Comparison of ENCODE assay signal across 1 cellular context in the genomic region with DNA sequence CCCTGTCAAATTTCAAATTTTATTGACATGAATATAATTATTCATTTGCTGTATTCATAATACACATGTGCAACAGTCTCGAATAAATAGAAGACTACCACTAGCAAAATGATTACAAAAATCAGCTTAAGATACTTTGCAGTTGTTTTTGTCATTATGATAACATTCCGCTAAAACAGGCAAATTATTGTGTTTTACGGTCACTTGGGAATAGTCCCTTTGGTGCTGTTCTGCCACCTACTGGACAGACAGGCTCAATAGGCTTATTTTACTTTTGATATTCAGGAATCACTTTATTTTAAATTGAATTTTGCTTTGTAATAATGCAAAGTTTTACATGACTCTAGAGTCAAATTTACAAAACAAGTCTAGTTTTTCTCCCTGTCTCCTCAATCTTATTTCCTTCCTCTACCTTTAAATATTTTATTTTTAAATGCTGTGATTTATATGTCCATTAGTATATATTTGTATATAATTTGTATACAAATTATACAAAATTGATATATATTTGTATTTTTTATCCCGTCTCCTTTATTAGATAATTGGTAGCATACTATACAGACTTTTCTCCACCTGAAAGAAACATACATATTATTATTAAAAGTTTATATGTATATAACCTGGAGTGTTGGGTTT.
TF ChIP-seq lines count a peak whose summit lies in the region.

No MANE protein-coding gene starts in this region.

TF ChIP-seq in endothelial cell of umbilical vein, 7 proteins besides CTCF, POLR2A, EP300 and RAD21 (continued from another document):
- TF ChIP-seq POLR2AphosphoS5 (IDR thresholded peaks at IDR 0.05; ENCODE audit: insufficient read depth, low read depth, low read length) (no peak), MYC (IDR thresholded peaks at IDR 0.05; ENCODE audit: low read depth, low read length) (no peak), GATA2 (IDR thresholded peaks at IDR 0.05; ENCODE audit: insufficient read depth, insufficient read length, low read depth, low read length) (no peak), EZH2 (IDR thresholded peaks at IDR 0.05; ENCODE audit: borderline replicate concordance, low read depth, low read length, severe bottlenecking) (no peak), FOS (IDR thresholded peaks at IDR 0.05; ENCODE audit: borderline replicate concordance, insufficient read depth, low read length) (no peak)
- TF ChIP-seq, protein P1, sequence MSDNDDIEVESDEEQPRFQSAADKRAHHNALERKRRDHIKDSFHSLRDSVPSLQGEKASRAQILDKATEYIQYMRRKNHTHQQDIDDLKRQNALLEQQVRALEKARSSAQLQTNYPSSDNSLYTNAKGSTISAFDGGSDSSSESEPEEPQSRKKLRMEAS (IDR thresholded peaks at IDR 0.05; ENCODE audit: insufficient read depth, insufficient read length), result no peak
